ENCODE assay signal across 22 cellular contexts in genomic region chr4:152342293-152342692, GRCh38.
DNase-seq lines count a peak whose midpoint lies in the region; ATAC-seq and TF ChIP-seq lines count a peak whose summit lies in the region.
"Had no signal": no experiment of that assay in that cellular context is flagged by ENCODE, and none has a peak within 500 bp of the region (broad histone marks: within the 10 kb centered on the region; RNA-seq: fewer than 3 reads in every experiment).

No MANE protein-coding gene starts in this region.

- H3K4me3 ChIP-seq in IMR-90 (ENCODE audit: insufficient read depth, low read depth, low read length) (no peak overlapping the region), epithelial cell of proximal tubule (ENCODE audit: low read depth, low read length) (no peak overlapping the region), mesenchymal stem cell (ENCODE audit: insufficient read depth in 1 of 2, low read depth in 1 of 2, low read length in 2 of 2) (no peak overlapping the region), left ventricle myocardium inferior (no peak overlapping the region)
- H3K4me3 ChIP-seq: vagina had no signal

- TF ChIP-seq POLR2A in IMR-90 (IDR thresholded peaks at IDR 0.05; ENCODE audit: low read depth, low read length): no peak

- H3K27ac ChIP-seq in IMR-90 (ENCODE audit: insufficient read depth, low read length) (no peak overlapping the region), mesenchymal stem cell (ENCODE audit: low read length, poor library complexity, severe bottlenecking) (peak overlapping the region; percentile 13), left ventricle myocardium inferior (replicated peaks) (no peak overlapping the region)
- H3K27ac ChIP-seq: vagina had no signal

- H3K27ac Mint-ChIP-seq in activated CD4-positive, alpha-beta T cell treated with anti-CD3 and anti-CD28 coated beads for 36 hours: no peak overlapping the region
- H3K27ac Mint-ChIP-seq in WTC11: no peak overlapping the region
- H3K27ac Mint-ChIP-seq: CD4-positive, alpha-beta T cell; mesothelial cell of epicardium; nephron had no signal

- H4K91ac ChIP-seq in IMR-90 (ENCODE audit: insufficient read depth, low read depth, low read length) (no peak overlapping the region), mesenchymal stem cell (ENCODE audit: low read length) (no peak overlapping the region)

- H2BK5ac ChIP-seq in IMR-90 (ENCODE audit: low read depth, low read length, poor library complexity, severe bottlenecking): no peak overlapping the region
- H2BK5ac ChIP-seq in mesenchymal stem cell (ENCODE audit: low read depth, low read length, poor library complexity, severe bottlenecking): no peak overlapping the region

- CTCF ChIA-PET in IMR-90 (lab: Yijun Ruan, JAX) (no interaction called here), WTC11 (lab: Charles Lee) (no interaction called here)
- CTCF ChIA-PET in activated CD4-positive, alpha-beta T cell treated with anti-CD3 and anti-CD28 coated beads for 36 hours (lab: Charles Lee): no interaction called here

- H3K9me3 ChIP-seq in IMR-90 (ENCODE audit: control insufficient read depth, insufficient read depth, low read length) (no peaks in the 10 kb centered on the region), mesenchymal stem cell (ENCODE audit: control insufficient read depth, low read length) (no peaks in the 10 kb centered on the region), left ventricle myocardium inferior (replicated peaks) (no peaks in the 10 kb centered on the region)
- H3K9me3 ChIP-seq: vagina had no signal

- DNase-seq in Daoy (ENCODE audit: low read depth) (peak; percentile 11), IMR-90 (peak; percentile 72), epithelial cell of proximal tubule (ENCODE audit: low read depth) (peak; percentile 26), mesenchymal stem cell (peak; percentile 44), left ventricle myocardium inferior (no peak), iPS-NIHi7 (ENCODE audit: extremely low spot score) (no peak), WTC11 (ENCODE audit: low spot score) (no peak)
- no peak for DNase-seq in activated CD4-positive, alpha-beta T cell treated with anti-CD3 and anti-CD28 coated beads for 36 hours
- DNase-seq: activated naive CD4-positive, alpha-beta T cell; aorta; CD4-positive, alpha-beta T cell; DMS79; effector memory CD4-positive, alpha-beta T cell; hypothalamus; Kasumi-1; left cardiac atrium; NCI-H1105 treated with DMSO at 0.1 percent for 48 hours; NCI-H524; stimulated activated CD4-positive, alpha-beta T cell treated with anti-CD3 and anti-CD28 coated beads, Interleukin-4, amount 100 ng/mL, for 24 hours had no signal

- no peaks in the 10 kb centered on the region for H3K27me3 Mint-ChIP-seq in activated CD4-positive, alpha-beta T cell treated with anti-CD3 and anti-CD28 coated beads for 36 hours
- H3K27me3 Mint-ChIP-seq in WTC11 (ENCODE audit: low read depth): no peaks in the 10 kb centered on the region
- H3K27me3 Mint-ChIP-seq: CD4-positive, alpha-beta T cell had no signal

- H3K4me1 ChIP-seq in IMR-90 (ENCODE audit: control insufficient read depth, insufficient read depth, low read length): no peaks in the 10 kb centered on the region; the same call in 1 of the 2 replicates
- H3K4me1 ChIP-seq in mesenchymal stem cell (ENCODE audit: control insufficient read depth, insufficient read depth, low read depth, low read length): no peaks in the 10 kb centered on the region
- H3K4me1 ChIP-seq in left ventricle myocardium inferior: peaks cover 14% of the 10 kb centered on the region

- H2BK12ac ChIP-seq in mesenchymal stem cell (ENCODE audit: low read length in 2 of 2): no peak overlapping the region

- no peak for TF ChIP-seq CTCF in IMR-90 (conservative IDR thresholded peaks at IDR 0.05; ENCODE audit: low read depth, low read length)
- TF ChIP-seq CTCF in epithelial cell of proximal tubule (conservative IDR thresholded peaks at IDR 0.05; ENCODE audit: low read depth, low read length): no peak
- no peak for TF ChIP-seq CTCF in left ventricle myocardium inferior (IDR thresholded peaks at IDR 0.05; ENCODE audit: borderline replicate concordance)
- no peak for TF ChIP-seq CTCF in WTC11 (IDR thresholded peaks at IDR 0.05)

- ATAC-seq in IMR-90 (ENCODE audit: low read depth): peak; percentile 74
- no peak for ATAC-seq in activated CD4-positive, alpha-beta T cell treated with anti-CD3 and anti-CD28 coated beads for 36 hours
- ATAC-seq in WTC11: no peak
- ATAC-seq: left cardiac atrium had no signal

- whole genome bisulfite sequencing in IMR-90 (ENCODE audit: extremely low coverage in 2 of 2, insufficient read length in 1 of 2), 2 experiments: no CpG with 5 or more reads among the region's 3 CpGs
- WGBS in mesenchymal stem cell: 93% methylated on average over 3 of the region's 3 CpGs

- no peak for TF ChIP-seq RAD21 in IMR-90 (IDR thresholded peaks at IDR 0.05; ENCODE audit: low read length)

- H2BK120ac ChIP-seq in IMR-90 (ENCODE audit: low read depth, low read length) (no peak overlapping the region), mesenchymal stem cell (ENCODE audit: low read depth, low read length) (no peak overlapping the region)

- H2AFZ ChIP-seq in IMR-90 (replicated peaks; ENCODE audit: low read length, poor library complexity) (no peak overlapping the region), mesenchymal stem cell (ENCODE audit: low read depth, low read length) (no peak overlapping the region)

- H3K79me1 ChIP-seq in IMR-90 (ENCODE audit: low read depth in 1 of 2, low read length in 2 of 2): peaks cover 0 to 3% of the 10 kb centered on the region in 2 experiments; a peak in 2 of 4 replicates
- H3K79me1 ChIP-seq in mesenchymal stem cell (replicated peaks; ENCODE audit: low read length, poor library complexity, severe bottlenecking): peaks cover 12% of the 10 kb centered on the region

- H3K27me3 ChIP-seq in IMR-90 (ENCODE audit: control insufficient read depth, insufficient read depth, low read length): no peaks in the 10 kb centered on the region
- H3K27me3 ChIP-seq in mesenchymal stem cell (ENCODE audit: control insufficient read depth in 1 of 2, insufficient read depth in 1 of 2, low read length in 2 of 2): no peaks in the 10 kb centered on the region
- no peaks in the 10 kb centered on the region for H3K27me3 ChIP-seq in left ventricle myocardium inferior (ENCODE audit: low read depth)
- H3K27me3 ChIP-seq: vagina had no signal

- POLR2A ChIA-PET in IMR-90 (lab: Charles Lee; ENCODE audit: unreplicated experiment): no interaction called here
- POLR2A ChIA-PET in activated CD4-positive, alpha-beta T cell treated with anti-CD3 and anti-CD28 coated beads for 36 hours (lab: Charles Lee): no interaction called here
- POLR2A ChIA-PET in WTC11 (lab: Charles Lee): no interaction called here

- no peaks in the 10 kb centered on the region for H4K20me1 ChIP-seq in IMR-90 (ENCODE audit: insufficient read depth, low read length)

- H3K23ac ChIP-seq in IMR-90 (ENCODE audit: low read depth, low read length) (no peak overlapping the region), mesenchymal stem cell (ENCODE audit: low read length in 2 of 2) (no peak overlapping the region)

- H3K4me3 Mint-ChIP-seq in activated CD4-positive, alpha-beta T cell treated with anti-CD3 and anti-CD28 coated beads for 36 hours: no peak overlapping the region
- no peak overlapping the region for H3K4me3 Mint-ChIP-seq in WTC11
- H3K4me3 Mint-ChIP-seq: CD4-positive, alpha-beta T cell; mesothelial cell of epicardium; nephron had no signal

- no peak overlapping the region for H3K4ac ChIP-seq in IMR-90 (ENCODE audit: low read depth, low read length)
- no peak overlapping the region for H3K4ac ChIP-seq in mesenchymal stem cell (ENCODE audit: low read depth in 1 of 2, low read length in 2 of 2)

- dilution Hi-C loops in IMR-90 (cut with HindIII; ENCODE audit: low sequenced_read_pairs, unreplicated experiment): no loop called here

- BruUV-seq in IMR-90 (replicated peaks; lab: Mats Ljungman, UMichigan): no TSS peak

- H3K4me2 ChIP-seq in IMR-90 (ENCODE audit: low read depth, low read length): no peak overlapping the region
- no peak overlapping the region for H3K4me2 ChIP-seq in mesenchymal stem cell (ENCODE audit: low read length, poor library complexity, severe bottlenecking)

- no peak overlapping the region for H2BK20ac ChIP-seq in IMR-90 (ENCODE audit: low read depth, low read length)

- in situ Hi-C loops in IMR-90 (cut with MboI; ENCODE audit: low sequenced_read_pairs): no loop called here

- no peaks in the 10 kb centered on the region for H3K4me1 Mint-ChIP-seq in activated CD4-positive, alpha-beta T cell treated with anti-CD3 and anti-CD28 coated beads for 36 hours
- no peaks in the 10 kb centered on the region for H3K4me1 Mint-ChIP-seq in WTC11
- H3K4me1 Mint-ChIP-seq: mesothelial cell of epicardium, nephron had no signal

- no peak overlapping the region for H3K18ac ChIP-seq in IMR-90 (ENCODE audit: low read depth, low read length)
- no peak overlapping the region for H3K18ac ChIP-seq in mesenchymal stem cell (ENCODE audit: low read depth in 1 of 2, low read length in 2 of 2)

- H2BK15ac ChIP-seq in IMR-90 (ENCODE audit: low read depth, low read length) (no peak overlapping the region), mesenchymal stem cell (ENCODE audit: low read depth, poor library complexity, severe bottlenecking) (no peak overlapping the region)

- no peak overlapping the region for H2AK5ac ChIP-seq in IMR-90 (ENCODE audit: low read depth, low read length)
- no peak overlapping the region for H2AK5ac ChIP-seq in mesenchymal stem cell (ENCODE audit: low read length, severe bottlenecking)

- no peak overlapping the region for H3K56ac ChIP-seq in IMR-90 (ENCODE audit: extremely low read depth, insufficient read depth, low read length)

- H3K36me3 Mint-ChIP-seq in activated CD4-positive, alpha-beta T cell treated with anti-CD3 and anti-CD28 coated beads for 36 hours (ENCODE audit: low read depth): peaks cover 28% of the 10 kb centered on the region
- no peaks in the 10 kb centered on the region for H3K36me3 Mint-ChIP-seq in WTC11

- intact Hi-C loops in IMR-90 (cut with micrococcal nuclease) (no loop called here), left ventricle myocardium inferior (cut with micrococcal nuclease) (no loop called here)
- intact Hi-C loops in activated CD4-positive, alpha-beta T cell treated with anti-CD3 and anti-CD28 coated beads for 36 hours (cut with DNase I, micrococcal nuclease): no loop called here

- H3K9ac ChIP-seq in IMR-90 (ENCODE audit: low read depth, low read length) (no peak overlapping the region), mesenchymal stem cell (ENCODE audit: low read length) (no peak overlapping the region)

- H2AK9ac ChIP-seq in IMR-90 (replicated peaks; ENCODE audit: low read depth, low read length, poor library complexity): no peak overlapping the region

- H4K8ac ChIP-seq in IMR-90 (ENCODE audit: low read depth in 2 of 2, low read length in 2 of 2): no peak overlapping the region
- no peak overlapping the region for H4K8ac ChIP-seq in mesenchymal stem cell (ENCODE audit: low read length)

- H3K14ac ChIP-seq in IMR-90 (replicated peaks; ENCODE audit: low read depth, low read length) (no peak overlapping the region), mesenchymal stem cell (ENCODE audit: low read length in 2 of 2) (no peak overlapping the region)

- H3K36me3 ChIP-seq in IMR-90 (ENCODE audit: control insufficient read depth, insufficient read depth, low read length) (peaks cover 3% of the 10 kb centered on the region; the same call in 1 of the 2 replicates), mesenchymal stem cell (ENCODE audit: control insufficient read depth in 1 of 2, insufficient read depth in 2 of 2, low read depth in 1 of 2, low read length in 2 of 2) (peaks cover 0 to 78% of the 10 kb centered on the region in 2 experiments), left ventricle myocardium inferior (peaks cover 59% of the 10 kb centered on the region)

- no peaks in the 10 kb centered on the region for H3K9me1 ChIP-seq in IMR-90 (ENCODE audit: insufficient read depth, low read length)

- H4K5ac ChIP-seq in IMR-90 (ENCODE audit: low read depth, low read length): no peak overlapping the region

- no peaks in the 10 kb centered on the region for H3K9me3 Mint-ChIP-seq in activated CD4-positive, alpha-beta T cell treated with anti-CD3 and anti-CD28 coated beads for 36 hours (ENCODE audit: low read depth)
- no peaks in the 10 kb centered on the region for H3K9me3 Mint-ChIP-seq in WTC11
- H3K9me3 Mint-ChIP-seq: CD4-positive, alpha-beta T cell; mesothelial cell of epicardium; nephron had no signal

Comparison
In these comparisons a context has a peak if more than half of its experiments do, and no peak if none do; other contexts are left out.
1. DNase-seq: peak in Daoy (single experiment), IMR-90 (single experiment), epithelial cell of proximal tubule (single experiment) and mesenchymal stem cell (single experiment); none in left ventricle myocardium inferior (single experiment), activated CD4-positive, alpha-beta T cell treated with anti-CD3 and anti-CD28 coated beads for 36 hours (single experiment), iPS-NIHi7 (single experiment) and WTC11 (single experiment).